Comparison of ENCODE assay signal across 22 cellular contexts in the genomic region with DNA sequence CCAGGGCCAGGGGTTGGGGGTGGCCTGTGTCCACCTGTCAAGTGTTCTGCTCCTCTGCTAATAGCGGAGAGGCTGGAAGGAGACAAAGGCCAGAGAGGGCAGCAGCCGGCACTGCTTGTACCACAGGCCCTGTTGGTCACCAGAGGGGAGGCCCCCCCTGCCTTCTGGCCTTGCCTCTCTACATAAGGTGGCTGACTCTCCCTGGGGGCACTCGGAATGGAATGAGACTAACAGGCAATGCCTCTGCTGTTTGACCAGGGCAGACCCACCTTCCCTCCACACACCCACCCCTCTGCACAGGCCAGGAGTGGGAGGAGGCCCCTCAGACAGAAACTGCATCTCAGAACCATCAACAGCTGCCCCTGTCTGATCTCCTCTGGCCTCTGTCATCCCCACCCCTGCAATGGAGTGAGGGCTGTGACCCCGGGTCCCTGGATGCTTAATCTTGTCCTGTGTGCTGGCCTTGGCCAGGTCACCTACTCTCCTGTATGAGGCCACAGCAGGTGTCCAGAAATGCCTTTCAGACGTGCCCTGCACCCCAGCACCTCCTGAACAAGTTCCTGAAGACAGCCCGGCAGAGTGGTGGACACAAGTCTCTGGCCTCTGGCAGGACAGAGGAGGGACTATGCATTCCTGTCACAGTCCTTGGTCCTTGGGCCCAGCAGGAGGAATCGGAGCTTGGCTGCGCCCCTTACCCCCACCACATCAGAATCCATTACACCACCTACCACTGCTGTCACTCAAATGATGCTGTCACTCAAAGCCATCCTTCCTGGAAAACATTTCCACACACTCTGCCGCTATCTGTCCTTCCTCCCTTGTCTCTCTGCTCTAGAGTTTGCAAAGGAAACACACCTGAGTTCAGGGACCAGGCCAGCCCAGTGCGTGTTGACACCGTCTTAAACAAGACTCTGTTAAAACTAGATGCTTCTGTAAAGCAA.
DNase-seq lines count a peak whose midpoint lies in the region; ATAC-seq and TF ChIP-seq lines count a peak whose summit lies in the region.
"Had no signal": no experiment of that assay in that cellular context is flagged by ENCODE, and none has a peak within 500 bp of the region (broad histone marks: within the 10 kb centered on the region; RNA-seq: fewer than 3 reads in every experiment).

No MANE protein-coding gene starts in this region.

- POLR2A ChIA-PET in WTC11 (lab: Charles Lee), result no interaction called here

- no peak overlapping the region for H2AFZ ChIP-seq in DND-41 (ENCODE audit: low read depth, low read length)

- peak; percentile 13; the same call in 1 of the 3 replicates for ATAC-seq in DND-41 (ENCODE audit: insufficient read depth, low read depth)
- no peak for ATAC-seq in left cardiac atrium
- ATAC-seq in WTC11, result no peak

- H3K4me1 ChIP-seq in DND-41 (ENCODE audit: insufficient read depth, low read length), result no peaks in the 10 kb centered on the region
- H3K4me1 ChIP-seq in Peyer's patch, result no peaks in the 10 kb centered on the region
- H3K4me1 ChIP-seq: testis had no signal

- peak overlapping the region; percentile 74 for H3K27ac Mint-ChIP-seq in progenitor cell of endocrine pancreas
- no peak overlapping the region for H3K27ac Mint-ChIP-seq in WTC11
- H3K27ac Mint-ChIP-seq: activated CD4-positive, alpha-beta T cell treated with anti-CD3 and anti-CD28 coated beads, Interleukin-2, amount 10 ng/mL, durations not matched to agents 24 days and 14 days; activated naive CD4-positive, alpha-beta T cell treated with anti-CD3 and anti-CD28 coated beads, Interleukin-2, amount 50 U/mL, for 24 hours; brain; dendritic cell treated with granulocyte-macrophage colony-stimulating factor and Interleukin-4, amounts not matched to agents 40 ng/mL and 50 ng/mL, for 4 days; nephron had no signal

- intact Hi-C loops in left cardiac atrium (cut with DNase I), result no loop called here

- H3K4me3 Mint-ChIP-seq in progenitor cell of endocrine pancreas (ENCODE audit: low read depth), result no peak overlapping the region
- no peak overlapping the region for H3K4me3 Mint-ChIP-seq in WTC11
- H3K4me3 Mint-ChIP-seq: activated CD4-positive, alpha-beta T cell treated with anti-CD3 and anti-CD28 coated beads, Interleukin-2, amount 10 ng/mL, durations not matched to agents 24 days and 14 days; activated naive CD4-positive, alpha-beta T cell treated with anti-CD3 and anti-CD28 coated beads, Interleukin-2, amount 50 U/mL, for 24 hours; brain; dendritic cell treated with granulocyte-macrophage colony-stimulating factor and Interleukin-4, amounts not matched to agents 40 ng/mL and 50 ng/mL, for 4 days; nephron had no signal

- no peak overlapping the region for H3K4me2 ChIP-seq in DND-41 (ENCODE audit: insufficient read depth, low read length)

- H3K27me3 Mint-ChIP-seq in progenitor cell of endocrine pancreas (no peaks in the 10 kb centered on the region), WTC11 (ENCODE audit: low read depth) (peaks cover 26% of the 10 kb centered on the region)
- H3K27me3 Mint-ChIP-seq: activated CD4-positive, alpha-beta T cell treated with anti-CD3 and anti-CD28 coated beads, Interleukin-2, amount 10 ng/mL, durations not matched to agents 24 days and 14 days; activated naive CD4-positive, alpha-beta T cell treated with anti-CD3 and anti-CD28 coated beads, Interleukin-2, amount 50 U/mL, for 24 hours; dendritic cell treated with granulocyte-macrophage colony-stimulating factor and Interleukin-4, amounts not matched to agents 40 ng/mL and 50 ng/mL, for 4 days had no signal

- no peaks in the 10 kb centered on the region for H4K20me1 ChIP-seq in DND-41 (ENCODE audit: insufficient read depth, low read length)

- CTCF ChIA-PET in WTC11 (lab: Charles Lee), result no interaction called here

- no peak for DNase-seq in DND-41
- DNase-seq in Peyer's patch, result peak in 2 of 3 donors; percentile 8 to 33
- peak; percentile 9 for DNase-seq in left cardiac atrium
- DNase-seq in progenitor cell of endocrine pancreas (ENCODE audit: low spot score, unreplicated experiment), result no peak
- DNase-seq in cerebellum (ENCODE audit: low spot score), result no peak
- no peak for DNase-seq in C1 segment of cervical spinal cord (lab: John Stamatoyannopoulos, UW)
- no peak for DNase-seq in WTC11 (ENCODE audit: low spot score)
- DNase-seq: activated CD4-positive, alpha-beta T cell treated with anti-CD3 and anti-CD28 coated beads, Interleukin-2, amount 10 ng/mL, durations not matched to agents 24 days and 14 days; foreskin fibroblast; hypothalamus; islet precursor cell; mesendoderm; NCI-H1092; NCI-H2081; NK-92 treated with Interleukin-12 subunit alpha and Interleukin-12 subunit beta, amount 100 ng/mL, for 24 hours; SW 1271; testis had no signal

- 0 out of 2 replicates have a peak, but pooled peaks cover 3% of the 10 kb centered on the region for H3K79me2 ChIP-seq in DND-41 (ENCODE audit: insufficient read depth, low read length)

- H3K9me3 Mint-ChIP-seq in progenitor cell of endocrine pancreas (ENCODE audit: low read depth) (peaks cover 68% of the 10 kb centered on the region), WTC11 (peaks cover 92% of the 10 kb centered on the region)

- no peak overlapping the region for H3K9ac ChIP-seq in DND-41 (ENCODE audit: low read depth, low read length)

- H3K27ac ChIP-seq in DND-41 (ENCODE audit: low read length), result 0 out of 2 replicates have a peak overlapping the region, but pooled peaks have one; percentile 15
- H3K27ac ChIP-seq in Peyer's patch, result no peak overlapping the region
- H3K27ac ChIP-seq: epithelial cell of prostate, testis had no signal

- H3K4me3 ChIP-seq in DND-41 (ENCODE audit: low read depth in 1 of 2, low read length in 2 of 2) (no peak overlapping the region), Peyer's patch (no peak overlapping the region)
- H3K4me3 ChIP-seq: testis had no signal

- no peak for TF ChIP-seq POLR2A in Peyer's patch (IDR thresholded peaks at IDR 0.05)

- H3K4me1 Mint-ChIP-seq in progenitor cell of endocrine pancreas (ENCODE audit: low read depth), result no peaks in the 10 kb centered on the region
- H3K4me1 Mint-ChIP-seq in WTC11, result no peaks in the 10 kb centered on the region
- H3K4me1 Mint-ChIP-seq: activated CD4-positive, alpha-beta T cell treated with anti-CD3 and anti-CD28 coated beads, Interleukin-2, amount 10 ng/mL, durations not matched to agents 24 days and 14 days; activated naive CD4-positive, alpha-beta T cell treated with anti-CD3 and anti-CD28 coated beads, Interleukin-2, amount 50 U/mL, for 24 hours; brain; nephron had no signal

- no peaks in the 10 kb centered on the region for H3K27me3 ChIP-seq in DND-41 (ENCODE audit: insufficient read depth, low read length, poor library complexity)
- no peaks in the 10 kb centered on the region for H3K27me3 ChIP-seq in Peyer's patch
- H3K27me3 ChIP-seq: testis had no signal

- TF ChIP-seq CTCF in DND-41 (IDR thresholded peaks at IDR 0.05; ENCODE audit: borderline replicate concordance, extremely low read depth, low read length, poor library complexity, severe bottlenecking) (no peak), Peyer's patch (IDR thresholded peaks at IDR 0.05) (no peak), progenitor cell of endocrine pancreas (IDR thresholded peaks at IDR 0.05; ENCODE audit: unreplicated experiment) (no peak), WTC11 (IDR thresholded peaks at IDR 0.05) (no peak)

- peaks cover 81% of the 10 kb centered on the region for H3K36me3 Mint-ChIP-seq in progenitor cell of endocrine pancreas (ENCODE audit: insufficient read depth)
- peaks cover 97% of the 10 kb centered on the region for H3K36me3 Mint-ChIP-seq in WTC11

- peaks cover 31% of the 10 kb centered on the region for H3K9me3 ChIP-seq in DND-41 (ENCODE audit: insufficient read depth, low read length, severe bottlenecking)
- peaks cover 0 to 22% (median 9%) of the 10 kb centered on the region in 4 donors for H3K9me3 ChIP-seq in Peyer's patch
- H3K9me3 ChIP-seq: testis had no signal

- H3K36me3 ChIP-seq in DND-41 (ENCODE audit: insufficient read depth, low read length) (peaks cover 94% of the 10 kb centered on the region), Peyer's patch (peaks cover 0 to 21% (median 0%) of the 10 kb centered on the region in 3 donors)

TF ChIP-seq in WTC11, 78 proteins besides CTCF, POLR2A, EP300 and RAD21:
- TF ChIP-seq CREM (CRISPR knock-in tag; IDR thresholded peaks at IDR 0.05), result no peak

Comparison
In these comparisons a context has a peak if more than half of its experiments do, and no peak if none do; other contexts are left out.
1. DNase-seq: peak in Peyer's patch (2 of 3) and left cardiac atrium (single experiment); none in DND-41 (single experiment), progenitor cell of endocrine pancreas (single experiment), cerebellum (single experiment), C1 segment of cervical spinal cord (0 of 14) and WTC11 (single experiment).